Comparison of ENCODE assay signal across 13 cellular contexts in the genomic region with DNA sequence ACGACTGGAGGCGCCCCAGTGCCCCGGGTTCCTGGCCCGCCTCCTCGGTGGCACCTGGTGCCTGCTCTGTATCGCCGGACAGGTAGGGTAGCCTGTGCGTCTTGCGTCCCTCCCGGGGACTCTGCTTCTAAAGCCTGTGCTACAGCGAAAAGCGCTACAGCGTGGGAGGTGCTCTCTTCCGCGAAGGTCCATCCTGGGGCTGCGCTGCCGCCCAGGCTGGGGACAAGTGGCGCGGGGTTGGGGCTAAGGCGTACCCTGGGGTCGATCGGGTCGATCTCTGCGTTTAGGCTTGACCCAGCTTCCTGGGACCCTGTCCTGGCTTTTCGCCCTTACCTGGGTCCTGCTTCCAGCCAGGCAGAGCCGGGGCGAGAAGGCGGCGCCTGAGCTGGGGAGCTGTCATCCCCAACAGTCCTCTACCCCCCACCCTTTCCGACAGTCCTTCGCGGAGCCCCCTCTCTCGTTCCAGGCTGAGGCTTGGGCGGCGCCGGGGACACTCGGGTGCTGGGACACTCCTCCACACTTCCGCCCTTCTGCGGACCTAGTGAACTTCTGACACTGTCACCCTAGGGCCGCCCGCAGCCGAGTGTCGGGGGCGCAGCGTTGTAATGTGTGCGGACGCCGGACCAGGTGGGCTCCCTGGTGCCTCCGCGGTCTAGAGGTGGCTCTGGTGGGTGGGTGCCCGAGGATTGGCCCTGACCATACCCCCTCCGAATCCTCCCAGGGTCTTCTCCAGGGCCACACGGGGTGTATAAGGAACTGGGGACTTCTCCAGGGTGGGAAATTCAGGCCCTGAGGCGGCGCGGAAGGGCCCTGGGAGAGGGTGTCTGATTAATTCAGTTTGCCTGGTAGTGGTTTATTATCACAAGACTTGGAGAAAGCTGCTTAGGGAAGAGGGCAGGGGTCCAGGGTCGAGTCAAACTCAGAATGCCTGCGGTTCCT.
DNase-seq lines count a peak whose midpoint lies in the region; ATAC-seq, FAIRE-seq and TF ChIP-seq lines count a peak whose summit lies in the region.
"Had no signal": no experiment of that assay in that cellular context is flagged by ENCODE, and none has a peak within 500 bp of the region (broad histone marks: within the 10 kb centered on the region; RNA-seq: fewer than 3 reads in every experiment).

No MANE protein-coding gene starts in this region.

- no peaks in the 10 kb centered on the region for H3K9me1 ChIP-seq in endothelial cell of umbilical vein (replicated peaks; ENCODE audit: control insufficient read depth, extremely low read depth, insufficient read depth, low read length)

- intact Hi-C loops in endothelial cell of umbilical vein (cut with micrococcal nuclease), result no loop called here

- no TSS peak for BruUV-seq in endothelial cell of umbilical vein (replicated peaks; lab: Mats Ljungman, UMichigan)

- DNase-seq in endothelial cell of umbilical vein (ENCODE audit: low read depth, low spot score) (no peak), mesendoderm (peak; percentile 60), NCI-H1930 (lab: John Stamatoyannopoulos, UW) (no peak), DMS114 treated with DMSO at 0.1 percent for 48 hours (lab: John Stamatoyannopoulos, UW; ENCODE audit: unreplicated experiment) (no peak)
- DNase-seq in stimulated activated CD4-positive, alpha-beta T cell treated with anti-CD3 and anti-CD28 coated beads, Interleukin-4, amount 100 ng/mL, for 24 hours, result no peak
- DNase-seq: activated CD8-positive, alpha-beta memory T cell treated with anti-CD3 and anti-CD28 coated beads, Interleukin-2, amount 10 ng/mL, durations not matched to agents 7 days and 5 days; Calu3; IMR-90; NCI-H226; SW 1271 had no signal

- POLR2A ChIA-PET in endothelial cell of umbilical vein (lab: Charles Lee), result no interaction called here

- H3K4me3 ChIP-seq in HUES6 (ENCODE audit: low read depth, low read length) (peak overlapping the region; percentile 55), endothelial cell of umbilical vein (replicated peaks in 1 of 3; ENCODE audit: insufficient read depth in 1 of 3, low read depth in 1 of 3, low read length in 3 of 3) (no peak overlapping the region), mesendoderm (ENCODE audit: low read length) (peak overlapping the region; percentile 54), subcutaneous abdominal adipose tissue (ENCODE audit: low read depth in 1 of 5, low read length in 5 of 5) (peak overlapping the region; percentile 35 to 65 (median 56))

- dilution Hi-C loops in endothelial cell of umbilical vein (cut with MboI; ENCODE audit: extremely low pct_ligation_motif_present, low sequenced_read_pairs), result no loop called here

- H3K4me2 ChIP-seq in endothelial cell of umbilical vein (ENCODE audit: insufficient read depth, low read length) (no peak overlapping the region), mesendoderm (ENCODE audit: low read length) (peak overlapping the region; percentile 79)

- CTCF ChIA-PET in endothelial cell of umbilical vein (lab: Charles Lee), result no interaction called here

- no peak overlapping the region for H3K18ac ChIP-seq in mesendoderm (ENCODE audit: low read length)

- H3K56ac ChIP-seq in mesendoderm (ENCODE audit: low read length), result peak overlapping the region; percentile 30

- no peak overlapping the region for H2AFZ ChIP-seq in endothelial cell of umbilical vein (ENCODE audit: low read depth, low read length)

- H4K20me1 ChIP-seq in endothelial cell of umbilical vein (replicated peaks; ENCODE audit: control insufficient read depth, extremely low read depth, insufficient read depth, low read length), result no peaks in the 10 kb centered on the region

- H3K27ac ChIP-seq in HUES6 (ENCODE audit: low read depth, low read length) (no peak overlapping the region), endothelial cell of umbilical vein (ENCODE audit: insufficient read depth, low read depth, low read length) (no peak overlapping the region), mesendoderm (ENCODE audit: low read depth, low read length) (no peak overlapping the region), subcutaneous abdominal adipose tissue (ENCODE audit: low read depth, low read length) (no peak overlapping the region)

- H3K79me2 ChIP-seq in endothelial cell of umbilical vein (ENCODE audit: control insufficient read depth, insufficient read depth, low read length) (no peaks in the 10 kb centered on the region), mesendoderm (ENCODE audit: control insufficient read depth, insufficient read depth, low read length) (no peaks in the 10 kb centered on the region)

- no peak overlapping the region for H4K5ac ChIP-seq in mesendoderm (ENCODE audit: low read length)

- no peaks in the 10 kb centered on the region for H3K79me1 ChIP-seq in mesendoderm (ENCODE audit: low read length)

- H2BK120ac ChIP-seq in mesendoderm (ENCODE audit: low read depth, low read length), result no peak overlapping the region

- H3K9ac ChIP-seq in HUES6 (ENCODE audit: low read length) (no peak overlapping the region), endothelial cell of umbilical vein (replicated peaks; ENCODE audit: extremely low read depth, insufficient read depth, low read length) (no peak overlapping the region), mesendoderm (ENCODE audit: low read length) (peak overlapping the region; percentile 59), subcutaneous abdominal adipose tissue (ENCODE audit: low read length in 5 of 5) (peak overlapping the region in 1 of 5 donors; percentile 60)

- TF ChIP-seq POLR2A in endothelial cell of umbilical vein (IDR thresholded peaks at IDR 0.05; ENCODE audit: low read depth, low read length), result no peak

- H4K8ac ChIP-seq in mesendoderm (ENCODE audit: low read depth, low read length), result no peak overlapping the region

- WGBS in mesendoderm (ENCODE audit: extremely low coverage, insufficient coverage, low lambda C conversion rate), result no CpG with 5 or more reads among the region's 58 CpGs

- H3K23ac ChIP-seq in mesendoderm (ENCODE audit: low read length), result peak overlapping the region; percentile 89

- H3K4ac ChIP-seq in mesendoderm (ENCODE audit: low read depth, low read length), result no peak overlapping the region

- no peak for TF ChIP-seq CTCF in endothelial cell of umbilical vein (IDR thresholded peaks at IDR 0.05; ENCODE audit: extremely low read depth in 1 of 2, insufficient read depth in 1 of 2, low read depth in 1 of 2, low read length in 2 of 2)

- H2BK15ac ChIP-seq in mesendoderm (replicated peaks; ENCODE audit: low read depth), result no peak overlapping the region

- peaks cover 4% of the 10 kb centered on the region for H3K4me1 ChIP-seq in HUES6 (ENCODE audit: control insufficient read depth, insufficient read depth, low read length)
- H3K4me1 ChIP-seq in endothelial cell of umbilical vein (ENCODE audit: control insufficient read depth, extremely low read depth, insufficient read depth, low read length), result no peaks in the 10 kb centered on the region
- H3K4me1 ChIP-seq in mesendoderm (ENCODE audit: control insufficient read depth, low read depth, low read length), result peaks cover 2% of the 10 kb centered on the region
- H3K4me1 ChIP-seq in subcutaneous abdominal adipose tissue (ENCODE audit: control insufficient read depth in 5 of 5, insufficient read depth in 5 of 5, low read length in 5 of 5), result peaks cover 0 to 27% (median 25%) of the 10 kb centered on the region in 5 donors

- H2AK5ac ChIP-seq in mesendoderm (ENCODE audit: low read length), result no peak overlapping the region

- H3K9me3 ChIP-seq in HUES6 (ENCODE audit: control insufficient read depth, insufficient read depth, low read depth, low read length), result no peaks in the 10 kb centered on the region
- no peaks in the 10 kb centered on the region for H3K9me3 ChIP-seq in endothelial cell of umbilical vein (replicated peaks; ENCODE audit: control insufficient read depth, insufficient read depth, low read length)
- no peaks in the 10 kb centered on the region for H3K9me3 ChIP-seq in subcutaneous abdominal adipose tissue (ENCODE audit: control insufficient read depth in 5 of 5, low read length in 5 of 5)

- H3K36me3 ChIP-seq in HUES6 (ENCODE audit: control insufficient read depth, insufficient read depth, low read length), result no peaks in the 10 kb centered on the region
- no peaks in the 10 kb centered on the region for H3K36me3 ChIP-seq in endothelial cell of umbilical vein (ENCODE audit: control insufficient read depth in 2 of 2, extremely low read depth in 1 of 2, insufficient read depth in 2 of 2, low read length in 2 of 2)
- H3K36me3 ChIP-seq in mesendoderm (ENCODE audit: control insufficient read depth, insufficient read depth, low read length), result no peaks in the 10 kb centered on the region
- no peaks in the 10 kb centered on the region for H3K36me3 ChIP-seq in subcutaneous abdominal adipose tissue (ENCODE audit: control insufficient read depth in 5 of 5, insufficient read depth in 5 of 5, low read length in 5 of 5)

- no peak for FAIRE-seq in endothelial cell of umbilical vein (lab: Jason Lieb, UNC)

- no peak overlapping the region for H2BK5ac ChIP-seq in mesendoderm (ENCODE audit: low read length)

- H3K27me3 ChIP-seq in HUES6 (ENCODE audit: control insufficient read depth, insufficient read depth, low read length) (peaks cover 67% of the 10 kb centered on the region), endothelial cell of umbilical vein (ENCODE audit: control insufficient read depth in 2 of 2, insufficient read depth in 2 of 2, low read length in 2 of 2) (peaks cover 34 to 48% of the 10 kb centered on the region in 2 experiments), mesendoderm (ENCODE audit: insufficient read depth, low read length, poor library complexity) (peaks cover 28% of the 10 kb centered on the region), subcutaneous abdominal adipose tissue (ENCODE audit: control insufficient read depth in 5 of 5, insufficient read depth in 4 of 5, low read length in 5 of 5) (peaks cover 2 to 24% (median 15%) of the 10 kb centered on the region in 5 donors)

- no peak for ATAC-seq in GM21447 (IDR thresholded peaks at IDR 0.05; ENCODE audit: unreplicated experiment)
- ATAC-seq: activated CD8-positive, alpha-beta memory T cell treated with anti-CD3 and anti-CD28 coated beads, Interleukin-2, amount 10 ng/mL, durations not matched to agents 7 days and 5 days had no signal

TF ChIP-seq in endothelial cell of umbilical vein, 7 proteins besides CTCF, POLR2A, EP300 and RAD21:
- TF ChIP-seq JUN (IDR thresholded peaks at IDR 0.05; ENCODE audit: borderline replicate concordance, insufficient read depth, insufficient read length, low read depth) (no peak), EZH2 (IDR thresholded peaks at IDR 0.05; ENCODE audit: borderline replicate concordance, low read depth, low read length, severe bottlenecking) (peak; percentile 29)

Comparison
In these comparisons a context has a peak if more than half of its experiments do, and no peak if none do; other contexts are left out.
1. H3K4me3 ChIP-seq: peak in HUES6 (single experiment), mesendoderm (single experiment) and subcutaneous abdominal adipose tissue (5 of 5); none in endothelial cell of umbilical vein (0 of 3).